21 cellular contexts compared by ENCODE assay signal in the genomic region with DNA sequence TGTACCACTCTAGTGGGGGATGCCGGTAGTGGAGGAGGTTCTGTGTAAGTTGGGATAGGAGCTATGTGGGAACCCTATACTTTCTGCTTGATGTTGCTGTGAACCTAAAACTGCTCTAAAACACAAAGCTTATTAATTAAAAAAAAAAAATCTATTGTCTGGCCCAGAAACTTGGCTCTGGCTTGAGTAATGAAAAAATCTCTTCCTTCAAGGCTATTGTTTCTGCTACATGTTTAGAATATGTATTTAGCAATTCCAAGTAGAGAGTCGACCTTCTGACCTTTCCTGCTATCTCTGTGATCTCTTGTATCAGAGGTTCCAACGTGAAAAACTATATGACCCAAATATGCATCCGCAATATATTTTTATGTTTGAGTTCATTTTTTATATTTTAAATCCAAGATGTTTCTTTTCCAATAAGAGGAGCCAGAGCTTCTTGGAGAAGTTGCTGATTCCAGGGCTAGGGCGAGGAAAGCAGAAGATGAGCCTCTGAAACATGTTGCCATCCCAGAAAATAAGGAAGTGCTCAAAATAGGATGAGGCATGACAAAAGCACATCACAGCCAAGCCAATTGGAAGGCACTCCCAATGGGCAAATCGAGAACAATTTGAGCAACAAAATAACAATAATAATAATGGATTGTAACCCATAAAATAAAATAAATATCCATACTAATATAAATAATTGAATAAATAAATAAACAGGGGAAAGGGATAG.
"Had no signal": no experiment of that assay in that cellular context is flagged by ENCODE, and none has a peak within 500 bp of the region (broad histone marks: within the 10 kb centered on the region; RNA-seq: fewer than 3 reads in every experiment).

No MANE protein-coding gene starts in this region.

- H3K27me3 Mint-ChIP-seq: activated CD4-positive, alpha-beta memory T cell treated with anti-CD3 and anti-CD28 coated beads, Interleukin-2, amount 10 ng/mL, durations not matched to agents 7 days and 5 days; activated naive CD8-positive, alpha-beta T cell treated with anti-CD3 and anti-CD28 coated beads, Interleukin-2, amount 10 ng/mL, durations not matched to agents 7 days and 5 days; brain had no signal

- H3K4me1 Mint-ChIP-seq: activated B cell treated with CpG ODN at 0.5 μM for 24 hours; activated CD4-positive, alpha-beta memory T cell treated with anti-CD3 and anti-CD28 coated beads, Interleukin-2, amount 10 ng/mL, durations not matched to agents 7 days and 5 days; activated CD8-positive, alpha-beta memory T cell treated with anti-CD3 and anti-CD28 coated beads, Interleukin-2, amount 10 ng/mL, durations not matched to agents 7 days and 5 days; activated naive CD8-positive, alpha-beta T cell treated with anti-CD3 and anti-CD28 coated beads, Interleukin-2, amount 10 ng/mL, durations not matched to agents 7 days and 5 days; brain had no signal

- H3K27me3 ChIP-seq: left lung, thyroid gland had no signal

- H3K36me3 Mint-ChIP-seq: activated CD8-positive, alpha-beta memory T cell treated with anti-CD3 and anti-CD28 coated beads, Interleukin-2, amount 10 ng/mL, durations not matched to agents 7 days and 5 days; activated naive CD8-positive, alpha-beta T cell treated with anti-CD3 and anti-CD28 coated beads, Interleukin-2, amount 10 ng/mL, durations not matched to agents 7 days and 5 days; brain had no signal

- ATAC-seq: activated CD8-positive, alpha-beta memory T cell treated with anti-CD3 and anti-CD28 coated beads, Interleukin-2, amount 10 ng/mL, durations not matched to agents 7 days and 5 days; left lung had no signal

- H3K9me3 ChIP-seq: left lung, thyroid gland had no signal

- DNase-seq: activated B cell treated with CpG ODN at 0.5 μM for 24 hours; activated CD4-positive, alpha-beta memory T cell treated with anti-CD3 and anti-CD28 coated beads, Interleukin-2, amount 10 ng/mL, durations not matched to agents 7 days and 5 days; activated CD4-positive, alpha-beta T cell treated with anti-CD3 and anti-CD28 coated beads for 48 hours; activated CD8-positive, alpha-beta memory T cell treated with anti-CD3 and anti-CD28 coated beads, Interleukin-2, amount 10 ng/mL, durations not matched to agents 7 days and 5 days; activated naive CD4-positive, alpha-beta T cell treated with Interleukin-2 at 50 U/mL for 16 hours; activated naive CD8-positive, alpha-beta T cell treated with anti-CD3 and anti-CD28 coated beads, Interleukin-2, amount 10 ng/mL, durations not matched to agents 7 days and 5 days; amygdala; central memory CD4-positive, alpha-beta T cell; erythroblast; foreskin melanocyte; hypothalamus; kidney; left lung; mammary epithelial cell; occipital lobe; retina; stimulated activated CD4-positive, alpha-beta T cell treated with anti-CD3 and anti-CD28 coated beads, Interleukin-2, amount 100 ng/mL, for 24 hours; stimulated activated naive CD4-positive, alpha-beta T cell treated with Interleukin-2 at 50 U/mL for 16 hours; thyroid gland had no signal

- H3K27ac Mint-ChIP-seq: activated B cell treated with CpG ODN at 0.5 μM for 24 hours; activated CD4-positive, alpha-beta memory T cell treated with anti-CD3 and anti-CD28 coated beads, Interleukin-2, amount 10 ng/mL, durations not matched to agents 7 days and 5 days; activated CD8-positive, alpha-beta memory T cell treated with anti-CD3 and anti-CD28 coated beads, Interleukin-2, amount 10 ng/mL, durations not matched to agents 7 days and 5 days; activated naive CD8-positive, alpha-beta T cell treated with anti-CD3 and anti-CD28 coated beads, Interleukin-2, amount 10 ng/mL, durations not matched to agents 7 days and 5 days; brain; T-helper 2 cell treated with Interferon-gamma antibody and Interleukin-4, amounts not matched to agents 5 μg/mL and 100 μg/mL, for 36 hours had no signal

- H3K9me3 Mint-ChIP-seq: activated B cell treated with CpG ODN at 0.5 μM for 24 hours; activated naive CD8-positive, alpha-beta T cell treated with anti-CD3 and anti-CD28 coated beads, Interleukin-2, amount 10 ng/mL, durations not matched to agents 7 days and 5 days; T-helper 2 cell treated with Interferon-gamma antibody and Interleukin-4, amounts not matched to agents 5 μg/mL and 100 μg/mL, for 36 hours had no signal

- H3K4me1 ChIP-seq: left lung had no signal

- H3K4me3 Mint-ChIP-seq: activated B cell treated with CpG ODN at 0.5 μM for 24 hours; activated CD4-positive, alpha-beta memory T cell treated with anti-CD3 and anti-CD28 coated beads, Interleukin-2, amount 10 ng/mL, durations not matched to agents 7 days and 5 days; activated CD8-positive, alpha-beta memory T cell treated with anti-CD3 and anti-CD28 coated beads, Interleukin-2, amount 10 ng/mL, durations not matched to agents 7 days and 5 days; activated naive CD8-positive, alpha-beta T cell treated with anti-CD3 and anti-CD28 coated beads, Interleukin-2, amount 10 ng/mL, durations not matched to agents 7 days and 5 days; brain; T-helper 2 cell treated with Interferon-gamma antibody and Interleukin-4, amounts not matched to agents 5 μg/mL and 100 μg/mL, for 36 hours had no signal

- H3K27ac ChIP-seq: left lung, thyroid gland had no signal
